ENCODE assay signal across 7 cellular contexts in genomic region chr3:185966655-185967054, GRCh38.
"Had no signal": no experiment of that assay in that cellular context is flagged by ENCODE, and none has a peak within 500 bp of the region (broad histone marks: within the 10 kb centered on the region; RNA-seq: fewer than 3 reads in every experiment).

No MANE protein-coding gene starts in this region.

- H2AFZ ChIP-seq: GM23338 had no signal

- H3K27ac ChIP-seq: HL-60 had no signal

- H3K4me2 ChIP-seq: GM23338 had no signal

- FAIRE-seq: H1, H54 had no signal

- DNase-seq: H9, HCEC 1CT, KBM-7 had no signal

- ATAC-seq: GM23338 had no signal

- H3K4me3 ChIP-seq: GM23338 had no signal
